Comparison of ENCODE assay signal across 8 cellular contexts in the genomic region with DNA sequence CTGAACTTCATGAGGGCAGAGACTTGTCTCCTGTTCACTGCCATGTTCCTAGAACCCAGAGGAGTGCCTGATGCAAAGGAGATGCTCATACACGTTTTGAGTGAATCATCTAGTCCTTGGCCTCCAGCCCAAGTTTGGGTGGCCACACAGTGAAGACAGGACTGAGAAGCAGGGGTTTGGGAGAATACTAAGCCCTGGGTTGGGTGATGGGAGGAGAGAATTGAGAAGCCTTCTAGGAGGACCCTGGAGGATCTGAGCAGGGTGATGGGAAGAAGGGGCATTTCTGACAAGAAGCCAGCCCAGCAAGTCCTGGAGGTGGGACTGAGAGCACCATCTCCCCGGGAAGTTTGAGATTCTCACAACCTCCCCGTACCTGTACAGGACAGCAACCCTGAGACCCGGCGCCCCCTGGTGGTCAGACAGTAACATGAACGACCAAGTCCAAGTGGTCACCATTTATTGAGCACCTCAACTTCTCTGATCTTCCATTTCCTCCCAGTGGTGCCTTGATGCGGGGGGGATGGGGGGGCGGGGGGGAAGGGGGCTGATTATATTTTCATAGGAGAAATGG. TPM values are rescaled to one million over a fixed set of nuclear protein-coding genes. Genes with fewer than 3 reads are reported as not detected.
DNase-seq lines count a peak whose midpoint lies in the region; ATAC-seq and TF ChIP-seq lines count a peak whose summit lies in the region.

No MANE protein-coding gene starts in this region.

- H3K4me1 Mint-ChIP-seq in CD8-positive, alpha-beta T cell (ENCODE audit: low read depth): peaks cover 28% of the 10 kb centered on the region
- peaks cover 26% of the 10 kb centered on the region for H3K4me1 Mint-ChIP-seq in activated naive CD4-positive, alpha-beta T cell treated with anti-CD3 and anti-CD28 coated beads, Interleukin-2, amount 10 ng/mL, durations not matched to agents 7 days and 5 days

- intact Hi-C loops in CD8-positive, alpha-beta T cell (cut with DNase I, micrococcal nuclease): no loop called here
- intact Hi-C loops in head of caudate nucleus (cut with DNase I): loop anchor here (10.0 kb wide), 2 partner anchors 72 to 162 kb away; a partner anchor contains a TSS
- intact Hi-C loops in psoas muscle (cut with DNase I): loop anchor here in 1 of 2 donors (5.0 kb wide), 1 partner anchor 75 kb away; no protein-coding TSS in a partner anchor

- DNase-seq in CD8-positive, alpha-beta T cell: peak; percentile 44 to 82 (median 65)
- DNase-seq in HT-29 (ENCODE audit: low spot score) (peak; percentile 89), SJCRH30 (peak; percentile 48 to 63), head of caudate nucleus (peak; percentile 35 to 86 (median 69)), psoas muscle (peak; percentile 47 to 74)
- peak; percentile 76 for DNase-seq in activated naive CD4-positive, alpha-beta T cell treated with anti-CD3 and anti-CD28 coated beads, Interleukin-2, amount 10 ng/mL, durations not matched to agents 7 days and 5 days

- 8 to 17% (median 15%) methylated on average over 5 to 8 of the region's 8 CpGs for WGBS in psoas muscle, 3 donors

- no peaks in the 10 kb centered on the region for H3K9me3 ChIP-seq in CD8-positive, alpha-beta T cell (ENCODE audit: low read length)
- H3K9me3 ChIP-seq in SJCRH30 (replicated peaks) (no peaks in the 10 kb centered on the region), psoas muscle (no peaks in the 10 kb centered on the region)

- peak; percentile 51 for TF ChIP-seq CTCF in CD8-positive, alpha-beta T cell (IDR thresholded peaks at IDR 0.05)
- peak; percentile 50 for TF ChIP-seq CTCF in psoas muscle (IDR thresholded peaks at IDR 0.05)

- no peaks in the 10 kb centered on the region for H3K27me3 ChIP-seq in CD8-positive, alpha-beta T cell (ENCODE audit: insufficient read depth, low read length)
- no peaks in the 10 kb centered on the region for H3K27me3 ChIP-seq in SJCRH30
- no peaks in the 10 kb centered on the region for H3K27me3 ChIP-seq in psoas muscle (ENCODE audit: insufficient read depth in 3 of 3, low read length in 2 of 3)

- H3K27ac ChIP-seq in CD8-positive, alpha-beta T cell (ENCODE audit: low read depth, low read length): peak overlapping the region; percentile 23
- H3K27ac ChIP-seq in SJCRH30 (no peak overlapping the region), psoas muscle (no peak overlapping the region)

- H3K4me1 ChIP-seq in CD8-positive, alpha-beta T cell (ENCODE audit: insufficient read depth, low read length): peaks cover 21% of the 10 kb centered on the region
- H3K4me1 ChIP-seq in SJCRH30 (no peaks in the 10 kb centered on the region), psoas muscle (peaks cover 4% of the 10 kb centered on the region)

- no peaks in the 10 kb centered on the region for H3K27me3 Mint-ChIP-seq in CD8-positive, alpha-beta T cell (ENCODE audit: low read depth)
- H3K27me3 Mint-ChIP-seq in activated naive CD4-positive, alpha-beta T cell treated with anti-CD3 and anti-CD28 coated beads, Interleukin-2, amount 10 ng/mL, durations not matched to agents 7 days and 5 days: no peaks in the 10 kb centered on the region

- ATAC-seq in CD8-positive, alpha-beta T cell: peak; percentile 27
- ATAC-seq in psoas muscle (peak; percentile 41 to 63 (median 54)), GM21529 (IDR thresholded peaks at IDR 0.05; ENCODE audit: unreplicated experiment) (no peak), HG02970 (IDR thresholded peaks at IDR 0.05; ENCODE audit: low FRiP score, unreplicated experiment) (no peak)

- POLR2A ChIA-PET in CD8-positive, alpha-beta T cell (lab: Charles Lee): no interaction called here

- peaks cover 6% of the 10 kb centered on the region for H3K36me3 ChIP-seq in CD8-positive, alpha-beta T cell (ENCODE audit: insufficient read depth, low read length)
- H3K36me3 ChIP-seq in SJCRH30 (peaks cover 6% of the 10 kb centered on the region; the same call in 1 of the 2 replicates), psoas muscle (ENCODE audit: insufficient read depth in 1 of 2, low read depth in 1 of 2) (peaks cover 0 to 18% of the 10 kb centered on the region in 2 donors)

- CTCF ChIA-PET in CD8-positive, alpha-beta T cell (lab: Charles Lee): interaction anchor here (0.8 to 2.1 kb wide), 9 partner anchors 11 to 83 kb away, joined by 3 to 10 read pairs (median 4); no protein-coding TSS in a partner anchor
- CTCF ChIA-PET in activated naive CD4-positive, alpha-beta T cell treated with anti-CD3 and anti-CD28 coated beads, Interleukin-2, amount 10 ng/mL, durations not matched to agents 7 days and 5 days (lab: Charles Lee): interaction anchor here (0.7 to 3.8 kb wide), 12 partner anchors 8 to 175 kb away, joined by 3 to 26 read pairs (median 4); a partner anchor contains a TSS

- peak overlapping the region; percentile 79 for H3K27ac Mint-ChIP-seq in CD8-positive, alpha-beta T cell
- peak overlapping the region; percentile 47 for H3K27ac Mint-ChIP-seq in activated naive CD4-positive, alpha-beta T cell treated with anti-CD3 and anti-CD28 coated beads, Interleukin-2, amount 10 ng/mL, durations not matched to agents 7 days and 5 days

- no peak overlapping the region for H3K4me3 ChIP-seq in CD8-positive, alpha-beta T cell (ENCODE audit: low read depth, low read length)
- H3K4me3 ChIP-seq in SJCRH30: no peak overlapping the region
- H3K4me3 ChIP-seq in psoas muscle: no peak overlapping the region

- H3K9me3 Mint-ChIP-seq in CD8-positive, alpha-beta T cell: no peaks in the 10 kb centered on the region
- H3K9me3 Mint-ChIP-seq in activated naive CD4-positive, alpha-beta T cell treated with anti-CD3 and anti-CD28 coated beads, Interleukin-2, amount 10 ng/mL, durations not matched to agents 7 days and 5 days: no peaks in the 10 kb centered on the region

- H3K4me3 Mint-ChIP-seq in CD8-positive, alpha-beta T cell: peak overlapping the region; percentile 38
- peak overlapping the region; percentile 37 for H3K4me3 Mint-ChIP-seq in activated naive CD4-positive, alpha-beta T cell treated with anti-CD3 and anti-CD28 coated beads, Interleukin-2, amount 10 ng/mL, durations not matched to agents 7 days and 5 days

- H3K36me3 Mint-ChIP-seq in CD8-positive, alpha-beta T cell: peaks cover 48% of the 10 kb centered on the region
- H3K36me3 Mint-ChIP-seq in activated naive CD4-positive, alpha-beta T cell treated with anti-CD3 and anti-CD28 coated beads, Interleukin-2, amount 10 ng/mL, durations not matched to agents 7 days and 5 days: peaks cover 21% of the 10 kb centered on the region

RNA-seq across cellular contexts. Expression of a gene that starts 11.0 kb away (rescaled TPM):
- 1 to 10 TPM; 1.7 TPM for total RNA-seq in CD8-positive, alpha-beta T cell
- total RNA-seq in HT-29 (2014; rRNA removed; shearing (Covaris generic)): 44.5 and 46.9 TPM in 2 replicates
- total RNA-seq in SJCRH30 (2014; rRNA removed; shearing (Covaris generic)): 6.7 and 7.2 TPM in 2 replicates
- 1 to 10 TPM; 4.9 to 9.1 (median 6.0) TPM for total RNA-seq in psoas muscle
- 1 to 10 TPM; 1.4 to 7.5 (median 2.1) TPM for polyA plus RNA-seq in psoas muscle

RNA-seq across cellular contexts. Expression of a gene that starts 14.6 kb away (rescaled TPM):
- total RNA-seq in CD8-positive, alpha-beta T cell: not detected
- total RNA-seq in HT-29 (2014; rRNA removed; shearing (Covaris generic)): not detected in 2 replicates
- total RNA-seq in SJCRH30 (2014; rRNA removed; shearing (Covaris generic)): not detected in 2 replicates
- not detected for total RNA-seq in psoas muscle
- under 1 TPM in 1 of 3 donors, not detected in 2; 0.20 TPM for polyA plus RNA-seq in psoas muscle

RNA-seq across cellular contexts. Expression of a gene that starts 27.5 kb away (rescaled TPM):
- total RNA-seq in CD8-positive, alpha-beta T cell: under 1 TPM; 0.44 to 0.54 TPM
- total RNA-seq in HT-29 (2014; rRNA removed; shearing (Covaris generic)): not detected in 2 replicates
- total RNA-seq in SJCRH30 (2014; rRNA removed; shearing (Covaris generic)): not detected in 2 replicates
- 1 to 10 TPM in 3 of 4 donors, under 1 TPM in 1; 0.73 to 2.2 (median 1.8) TPM for total RNA-seq in psoas muscle
- polyA plus RNA-seq in psoas muscle: under 1 TPM; 0.24 to 0.69 (median 0.25) TPM

RNA-seq across cellular contexts. Expression of a gene that starts 32.4 kb away (rescaled TPM):
- not detected for total RNA-seq in CD8-positive, alpha-beta T cell
- total RNA-seq in HT-29 (2014; rRNA removed; shearing (Covaris generic)): not detected in 2 replicates
- total RNA-seq in SJCRH30 (2014; rRNA removed; shearing (Covaris generic)): not detected in 2 replicates
- total RNA-seq in psoas muscle: not detected
- polyA plus RNA-seq in psoas muscle: under 1 TPM in 1 of 3 donors, not detected in 2; 0.18 TPM

RNA-seq across cellular contexts. Expression of a gene that starts 44.9 kb away (rescaled TPM):
- total RNA-seq in CD8-positive, alpha-beta T cell: not detected
- total RNA-seq in HT-29 (2014; rRNA removed; shearing (Covaris generic)): not detected in 2 replicates
- total RNA-seq in SJCRH30 (2014; rRNA removed; shearing (Covaris generic)): not detected in 2 replicates
- under 1 TPM; 0.38 to 0.82 (median 0.50) TPM for total RNA-seq in psoas muscle
- polyA plus RNA-seq in psoas muscle: under 1 TPM in 2 of 3 donors, not detected in 1; 0.08 to 0.60 TPM

Comparison
In these comparisons a context has a peak if more than half of its experiments do, and no peak if none do; other contexts are left out.
1. ATAC-seq: peak in CD8-positive, alpha-beta T cell (single experiment) and psoas muscle (4 of 4); none in GM21529 (single experiment) and HG02970 (single experiment).
2. Peak in every context shown above with its lines, with median percentiles within 50 percentile points of each other: DNase-seq.